Comparison of ENCODE assay signal across 8 cellular contexts in the genomic region with DNA sequence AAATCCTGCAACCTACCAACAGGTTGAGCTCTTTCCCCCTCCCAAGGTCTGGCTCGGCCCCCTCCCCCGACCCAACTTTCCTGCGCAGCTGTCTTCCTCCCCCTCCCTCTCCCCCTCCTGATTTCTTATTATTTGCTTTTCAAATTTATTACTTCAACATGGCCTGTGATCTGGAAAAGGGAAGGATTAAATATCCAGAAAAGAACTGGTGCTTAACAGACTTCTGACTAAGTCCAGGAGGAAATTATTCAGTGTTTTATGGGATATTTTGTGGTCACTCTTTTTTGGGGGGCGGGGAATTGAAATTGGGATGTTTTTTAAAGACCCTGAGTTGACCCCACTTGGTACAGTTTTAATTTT. TPM values are rescaled to one million over a fixed set of nuclear protein-coding genes. Genes with fewer than 3 reads are reported as not detected.
DNase-seq lines count a peak whose midpoint lies in the region; ATAC-seq lines count a peak whose summit lies in the region.

No MANE protein-coding gene starts in this region.

- H3K9me3 Mint-ChIP-seq in activated CD8-positive, alpha-beta memory T cell treated with anti-CD3 and anti-CD28 coated beads, Interleukin-2, amount 10 ng/mL, durations not matched to agents 7 days and 5 days (ENCODE audit: low read depth): peaks cover 2% of the 10 kb centered on the region
- H3K9me3 Mint-ChIP-seq in activated T-helper 17 cell treated with anti-CD3 and anti-CD28 coated beads, Interleukin-2, amount 50 U/mL, for 72 hours: no peaks in the 10 kb centered on the region
- H3K9me3 Mint-ChIP-seq in immature natural killer cell: no peaks in the 10 kb centered on the region

- H3K9me3 ChIP-seq in subcutaneous abdominal adipose tissue (ENCODE audit: control insufficient read depth in 5 of 5, low read length in 5 of 5): no peaks in the 10 kb centered on the region

- peak overlapping the region; percentile 98 for H3K4me3 Mint-ChIP-seq in activated CD8-positive, alpha-beta memory T cell treated with anti-CD3 and anti-CD28 coated beads, Interleukin-2, amount 10 ng/mL, durations not matched to agents 7 days and 5 days
- H3K4me3 Mint-ChIP-seq in activated T-helper 17 cell treated with anti-CD3 and anti-CD28 coated beads, Interleukin-2, amount 50 U/mL, for 72 hours: peak overlapping the region; percentile 90
- peak overlapping the region; percentile 88 to 95 (median 91) for H3K4me3 Mint-ChIP-seq in immature natural killer cell

- H3K36me3 ChIP-seq in subcutaneous abdominal adipose tissue (ENCODE audit: control insufficient read depth in 5 of 5, insufficient read depth in 5 of 5, low read length in 5 of 5): no peaks in the 10 kb centered on the region

- H3K27ac ChIP-seq in subcutaneous abdominal adipose tissue (ENCODE audit: low read depth, low read length): peak overlapping the region; percentile 99

- no peak for DNase-seq in activated CD8-positive, alpha-beta memory T cell treated with anti-CD3 and anti-CD28 coated beads, Interleukin-2, amount 10 ng/mL, durations not matched to agents 7 days and 5 days
- DNase-seq in activated CD8-positive, alpha-beta memory T cell treated with anti-CD3 and anti-CD28 coated beads, Interleukin-2, amount 50 U/mL, for 48 hours: no peak
- no peak for DNase-seq in immature natural killer cell
- DNase-seq in NCI-H510A treated with DMSO at 0.1 percent for 48 hours (lab: John Stamatoyannopoulos, UW): no peak
- no peak for DNase-seq in NCI-H187 treated with DMSO at 0.1 percent for 48 hours (lab: John Stamatoyannopoulos, UW)
- no peak for DNase-seq in activated effector memory CD4-positive, alpha-beta T cell treated with Interleukin-2 at 50 U/mL for 16 hours

- H3K27me3 Mint-ChIP-seq in activated CD8-positive, alpha-beta memory T cell treated with anti-CD3 and anti-CD28 coated beads, Interleukin-2, amount 10 ng/mL, durations not matched to agents 7 days and 5 days: no peaks in the 10 kb centered on the region
- H3K27me3 Mint-ChIP-seq in activated T-helper 17 cell treated with anti-CD3 and anti-CD28 coated beads, Interleukin-2, amount 50 U/mL, for 72 hours: no peaks in the 10 kb centered on the region
- H3K27me3 Mint-ChIP-seq in immature natural killer cell (ENCODE audit: low read depth in 3 of 3): peaks cover 8 to 19% (median 15%) of the 10 kb centered on the region in 3 donors

- ATAC-seq in activated CD8-positive, alpha-beta memory T cell treated with anti-CD3 and anti-CD28 coated beads, Interleukin-2, amount 10 ng/mL, durations not matched to agents 7 days and 5 days: no peak
- no peak for ATAC-seq in activated T-helper 17 cell treated with anti-CD3 and anti-CD28 coated beads, Interleukin-2, amount 50 U/mL, for 72 hours (replicated peaks)

- peaks cover 18% of the 10 kb centered on the region for H3K36me3 Mint-ChIP-seq in activated CD8-positive, alpha-beta memory T cell treated with anti-CD3 and anti-CD28 coated beads, Interleukin-2, amount 10 ng/mL, durations not matched to agents 7 days and 5 days
- peaks cover 62% of the 10 kb centered on the region for H3K36me3 Mint-ChIP-seq in activated T-helper 17 cell treated with anti-CD3 and anti-CD28 coated beads, Interleukin-2, amount 50 U/mL, for 72 hours (ENCODE audit: low read depth)
- peaks cover 0 to 3% (median 3%) of the 10 kb centered on the region in 3 donors for H3K36me3 Mint-ChIP-seq in immature natural killer cell

- H3K9ac ChIP-seq in subcutaneous abdominal adipose tissue (ENCODE audit: low read length in 5 of 5): peak overlapping the region; percentile 26 to 81 (median 68)

- peak overlapping the region; percentile 83 to 96 (median 93) for H3K4me3 ChIP-seq in subcutaneous abdominal adipose tissue (ENCODE audit: low read depth in 1 of 5, low read length in 5 of 5)

- peak overlapping the region; percentile 97 for H3K27ac Mint-ChIP-seq in activated CD8-positive, alpha-beta memory T cell treated with anti-CD3 and anti-CD28 coated beads, Interleukin-2, amount 10 ng/mL, durations not matched to agents 7 days and 5 days
- H3K27ac Mint-ChIP-seq in activated T-helper 17 cell treated with anti-CD3 and anti-CD28 coated beads, Interleukin-2, amount 50 U/mL, for 72 hours: peak overlapping the region; percentile 100
- H3K27ac Mint-ChIP-seq in immature natural killer cell: peak overlapping the region; percentile 90 to 97 (median 94)

- H3K27me3 ChIP-seq in subcutaneous abdominal adipose tissue (ENCODE audit: control insufficient read depth in 5 of 5, insufficient read depth in 4 of 5, low read length in 5 of 5): no peaks in the 10 kb centered on the region

- CTCF ChIA-PET in activated CD8-positive, alpha-beta memory T cell treated with anti-CD3 and anti-CD28 coated beads, Interleukin-2, amount 10 ng/mL, durations not matched to agents 7 days and 5 days (lab: Charles Lee): interaction anchor here (0.9 to 3.8 kb wide), 12 partner anchors 10 to 341 kb away, joined by 3 to 17 read pairs (median 4); no protein-coding TSS in a partner anchor

- H3K4me1 ChIP-seq in subcutaneous abdominal adipose tissue (ENCODE audit: control insufficient read depth in 5 of 5, insufficient read depth in 5 of 5, low read length in 5 of 5): peaks cover 2 to 36% (median 26%) of the 10 kb centered on the region in 5 donors

- H3K4me1 Mint-ChIP-seq in activated CD8-positive, alpha-beta memory T cell treated with anti-CD3 and anti-CD28 coated beads, Interleukin-2, amount 10 ng/mL, durations not matched to agents 7 days and 5 days: peaks cover 33% of the 10 kb centered on the region
- peaks cover 16% of the 10 kb centered on the region for H3K4me1 Mint-ChIP-seq in activated T-helper 17 cell treated with anti-CD3 and anti-CD28 coated beads, Interleukin-2, amount 50 U/mL, for 72 hours
- H3K4me1 Mint-ChIP-seq in immature natural killer cell: peaks cover 37 to 61% of the 10 kb centered on the region in 2 donors

RNA-seq across cellular contexts. Expression of gene ARID5B, which starts 2.5 kb away (rescaled TPM):
- 10 to 100 TPM; 34.8 to 35.9 TPM for total RNA-seq in activated CD8-positive, alpha-beta memory T cell treated with anti-CD3 and anti-CD28 coated beads, Interleukin-2, amount 10 ng/mL, durations not matched to agents 7 days and 5 days
- total RNA-seq in activated T-helper 17 cell treated with anti-CD3 and anti-CD28 coated beads, Interleukin-2, amount 50 U/mL, for 72 hours: 10 to 100 TPM; 65.5 to 93.8 TPM
- 10 to 100 TPM; 12.2 to 35.3 (median 22.1) TPM for polyA plus RNA-seq in immature natural killer cell
